Comparison of ENCODE assay signal across 1 cellular context in the genomic region with DNA sequence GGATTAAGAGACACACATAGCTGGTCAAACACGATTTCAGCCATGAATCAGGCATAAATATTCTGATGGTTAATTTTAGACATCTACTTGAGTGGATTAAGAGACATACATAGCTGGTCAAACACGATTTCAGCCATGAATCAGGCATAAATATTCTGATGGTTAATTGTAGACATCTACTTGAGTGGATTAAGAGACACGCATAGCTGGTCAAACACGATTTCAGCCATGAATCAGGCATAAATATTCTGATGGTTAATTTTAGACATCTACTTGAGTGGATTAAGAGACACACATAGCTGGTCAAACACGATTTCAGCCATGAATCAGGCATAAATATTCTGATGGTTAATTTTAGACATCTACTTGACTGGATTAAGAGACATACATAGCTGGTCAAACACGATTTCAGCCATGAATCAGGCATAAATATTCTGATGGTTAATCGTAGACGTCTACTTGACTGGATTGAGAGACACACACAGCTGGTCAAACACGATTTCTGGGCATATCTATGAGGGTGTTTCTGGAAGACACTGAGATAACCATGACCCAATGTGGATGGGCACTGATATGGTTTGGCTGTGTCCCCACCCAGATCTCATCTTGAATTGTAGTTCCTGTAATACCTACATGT.
TF ChIP-seq lines count a peak whose summit lies in the region.
"Not testable (repeated sequence)": the region's sequence is repeated elsewhere in the genome, so short reads cannot be mapped to it uniquely, and the experiment has no call there.

No MANE protein-coding gene starts in this region.

TF ChIP-seq in K562, 482 proteins besides CTCF, POLR2A, EP300 and RAD21 (continued from another document):
- TF ChIP-seq, protein P1, sequence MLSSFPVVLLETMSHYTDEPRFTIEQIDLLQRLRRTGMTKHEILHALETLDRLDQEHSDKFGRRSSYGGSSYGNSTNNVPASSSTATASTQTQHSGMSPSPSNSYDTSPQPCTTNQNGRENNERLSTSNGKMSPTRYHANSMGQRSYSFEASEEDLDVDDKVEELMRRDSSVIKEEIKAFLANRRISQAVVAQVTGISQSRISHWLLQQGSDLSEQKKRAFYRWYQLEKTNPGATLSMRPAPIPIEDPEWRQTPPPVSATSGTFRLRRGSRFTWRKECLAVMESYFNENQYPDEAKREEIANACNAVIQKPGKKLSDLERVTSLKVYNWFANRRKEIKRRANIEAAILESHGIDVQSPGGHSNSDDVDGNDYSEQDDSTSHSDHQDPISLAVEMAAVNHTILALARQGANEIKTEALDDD (IDR thresholded peaks at IDR 0.05), result peak; percentile 73; the same call in 1 of the 2 replicates
- TF ChIP-seq FOXM1 (IDR thresholded peaks at IDR 0.05; ENCODE audit: low read depth) (peak; percentile 59; the same call in 1 of the 2 replicates), CC2D1A (IDR thresholded peaks at IDR 0.05) (peak; percentile 75), DPF2 (IDR thresholded peaks at IDR 0.05) (peak; percentile 60), ARID1B (IDR thresholded peaks at IDR 0.05) (peak; percentile 88), SOX6 (IDR thresholded peaks at IDR 0.05) (peak; percentile 66), MTA2 (IDR thresholded peaks at IDR 0.05; ENCODE audit: low read depth) (peak; percentile 74), TCF3 (CRISPR knock-in tag; IDR thresholded peaks at IDR 0.05) (peak; percentile 69), SMARCE1 (IDR thresholded peaks at IDR 0.05) (peak; percentile 45; the same call in 1 of the 2 replicates), KDM1A (IDR thresholded peaks at IDR 0.05) (peak in 1 of 2 experiments; percentile 57; a peak in 2 of 4 replicates), SMARCA4 (IDR thresholded peaks at IDR 0.05) (peak; percentile 51; the same call in 1 of the 2 replicates)
- TF ChIP-seq FOXM1 (CRISPR knock-in tag; IDR thresholded peaks at IDR 0.05; ENCODE audit: low read depth), result not testable (repeated sequence)
- TF ChIP-seq, protein P2, sequence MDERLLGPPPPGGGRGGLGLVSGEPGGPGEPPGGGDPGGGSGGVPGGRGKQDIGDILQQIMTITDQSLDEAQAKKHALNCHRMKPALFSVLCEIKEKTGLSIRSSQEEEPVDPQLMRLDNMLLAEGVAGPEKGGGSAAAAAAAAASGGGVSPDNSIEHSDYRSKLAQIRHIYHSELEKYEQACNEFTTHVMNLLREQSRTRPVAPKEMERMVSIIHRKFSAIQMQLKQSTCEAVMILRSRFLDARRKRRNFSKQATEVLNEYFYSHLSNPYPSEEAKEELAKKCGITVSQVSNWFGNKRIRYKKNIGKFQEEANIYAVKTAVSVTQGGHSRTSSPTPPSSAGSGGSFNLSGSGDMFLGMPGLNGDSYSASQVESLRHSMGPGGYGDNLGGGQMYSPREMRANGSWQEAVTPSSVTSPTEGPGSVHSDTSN (CRISPR knock-in tag; IDR thresholded peaks at IDR 0.05; ENCODE audit: low read depth), result not testable (repeated sequence)
- TF ChIP-seq, protein P2 (tag; conservative IDR thresholded peaks at IDR 0.05; ENCODE audit: low read depth), result peak; percentile 45; the same call in 1 of the 2 replicates
- TF ChIP-seq, protein P3, sequence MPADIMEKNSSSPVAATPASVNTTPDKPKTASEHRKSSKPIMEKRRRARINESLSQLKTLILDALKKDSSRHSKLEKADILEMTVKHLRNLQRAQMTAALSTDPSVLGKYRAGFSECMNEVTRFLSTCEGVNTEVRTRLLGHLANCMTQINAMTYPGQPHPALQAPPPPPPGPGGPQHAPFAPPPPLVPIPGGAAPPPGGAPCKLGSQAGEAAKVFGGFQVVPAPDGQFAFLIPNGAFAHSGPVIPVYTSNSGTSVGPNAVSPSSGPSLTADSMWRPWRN (IDR thresholded peaks at IDR 0.05; ENCODE audit: low read depth), result peak; percentile 49; the same call in 1 of the 2 replicates
